In the genomic region with DNA sequence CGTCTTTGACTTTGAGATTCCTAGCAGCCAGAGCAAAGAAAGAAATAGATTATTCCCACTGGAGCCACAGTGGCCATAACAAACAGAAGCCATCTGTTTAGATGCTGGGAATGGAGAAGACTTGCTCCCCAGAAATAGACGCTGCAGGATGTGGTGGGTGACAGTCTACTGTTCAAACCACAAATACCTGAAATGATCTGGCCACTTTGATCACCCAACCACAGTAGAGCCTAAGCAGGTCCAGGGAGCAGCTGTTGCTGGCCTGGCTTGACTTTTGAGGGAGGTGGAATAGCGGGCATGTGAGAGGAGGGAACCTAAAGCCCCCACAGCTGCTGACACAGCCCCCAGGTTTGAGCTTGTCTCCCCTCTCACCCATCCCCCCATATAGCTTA, we compare ENCODE assay signal across 8 cellular contexts. TPM values are rescaled to one million over a fixed set of nuclear protein-coding genes. Genes with fewer than 3 reads are reported as not detected.
DNase-seq lines count a peak whose midpoint lies in the region; ATAC-seq, FAIRE-seq and TF ChIP-seq lines count a peak whose summit lies in the region.

No MANE protein-coding gene starts in this region.

- intact Hi-C loops in CD4-positive, alpha-beta T cell (cut with DNase I, micrococcal nuclease), result no loop called here

- H3K36me3 ChIP-seq in small intestine (ENCODE audit: control insufficient read depth in 2 of 2, insufficient read depth in 2 of 2, low read length in 2 of 2), result peaks cover 4 to 6% of the 10 kb centered on the region in 2 donors

- no peak for FAIRE-seq in small intestine (lab: Jason Lieb, UNC)

- H3K9me3 ChIP-seq in CD4-positive, alpha-beta T cell (ENCODE audit: control insufficient read depth, low read length), result no peaks in the 10 kb centered on the region
- H3K9me3 ChIP-seq in small intestine (ENCODE audit: control insufficient read depth, low read depth), result no peaks in the 10 kb centered on the region

- WGBS in small intestine, 3 donors, result 62 to 88% (median 74%) methylated on average over 3 of the region's 3 CpGs

- H3K27ac Mint-ChIP-seq in CD4-positive, alpha-beta T cell, result peak overlapping the region; percentile 82

- H3K4me3 Mint-ChIP-seq in CD4-positive, alpha-beta T cell, result peak overlapping the region; percentile 16

- no peaks in the 10 kb centered on the region for H3K9me3 Mint-ChIP-seq in CD4-positive, alpha-beta T cell

- peaks cover 0 to 4% of the 10 kb centered on the region in 2 donors for H3K4me1 ChIP-seq in small intestine (ENCODE audit: control insufficient read depth in 2 of 2, insufficient read depth in 1 of 2, low read depth in 1 of 2, low read length in 1 of 2)

- CTCF ChIA-PET in CD4-positive, alpha-beta T cell (lab: Charles Lee), result interaction anchor here (1.0 to 27.4 kb wide), 6 partner anchors 9 to 42 kb away, joined by 3 to 487 read pairs (median 6); partner anchors contain the start of gene SH2B3

- H3K36me3 Mint-ChIP-seq in CD4-positive, alpha-beta T cell (ENCODE audit: low read depth), result peaks cover 57% of the 10 kb centered on the region

- no peaks in the 10 kb centered on the region for H3K27me3 Mint-ChIP-seq in CD4-positive, alpha-beta T cell

- peak overlapping the region; percentile 80 for H3K27ac ChIP-seq in CD4-positive, alpha-beta T cell (ENCODE audit: low read depth, low read length)
- H3K27ac ChIP-seq in caudate nucleus (ENCODE audit: low read depth, low read length) (peak overlapping the region; percentile 33), small intestine (ENCODE audit: low read depth in 1 of 2, low read length in 1 of 2) (peak overlapping the region; percentile 53 to 75)

- no peak for TF ChIP-seq CTCF in CD4-positive, alpha-beta T cell (IDR thresholded peaks at IDR 0.05)

- H3K27me3 ChIP-seq in CD4-positive, alpha-beta T cell (ENCODE audit: control insufficient read depth, insufficient read depth, low read length), result no peaks in the 10 kb centered on the region
- no peaks in the 10 kb centered on the region for H3K27me3 ChIP-seq in small intestine (ENCODE audit: control insufficient read depth in 2 of 2, insufficient read depth in 2 of 2, low read length in 2 of 2)

- ATAC-seq in CD4-positive, alpha-beta T cell (ENCODE audit: poor library complexity), result no peak
- peak; percentile 31 for ATAC-seq in GM19463 (IDR thresholded peaks at IDR 0.05; ENCODE audit: unreplicated experiment)
- ATAC-seq in HG03520 (IDR thresholded peaks at IDR 0.05; ENCODE audit: unreplicated experiment), result peak; percentile 31

- H3K4me1 Mint-ChIP-seq in CD4-positive, alpha-beta T cell (ENCODE audit: low read depth), result peaks cover 69% of the 10 kb centered on the region

- POLR2A ChIA-PET in CD4-positive, alpha-beta T cell (lab: Charles Lee), result interaction anchor here (0.9 to 5.1 kb wide), 12 partner anchors 10 to 242 kb away, joined by 3 to 87 read pairs (median 6); partner anchors contain the start of genes ACAD10, BRAP and SH2B3

- DNase-seq in CD4-positive, alpha-beta T cell, result no peak
- DNase-seq in caudate nucleus (lab: John Stamatoyannopoulos, UW), result no peak
- DNase-seq in small intestine, result no peak
- no peak for DNase-seq in middle frontal gyrus (ENCODE audit: extremely low spot score, low spot score)
- DNase-seq in DMS153 treated with DMSO at 0.1 percent for 48 hours (lab: John Stamatoyannopoulos, UW; ENCODE audit: unreplicated experiment), result no peak
- DNase-seq in NCI-H345 (lab: John Stamatoyannopoulos, UW), result no peak

- H3K4me3 ChIP-seq in small intestine (ENCODE audit: low read depth in 1 of 2, low read length in 2 of 2), result no peak overlapping the region

RNA-seq across cellular contexts. Expression of gene SH2B3, which starts 38.6 kb away (rescaled TPM):
- 10 to 100 TPM; 42.3 to 46.4 TPM for total RNA-seq in CD4-positive, alpha-beta T cell
- 10 to 100 TPM in 1 of 3 donors, 1 to 10 TPM in 1, under 1 TPM in 1; 0.67 to 14.9 (median 4.6) TPM for polyA plus RNA-seq in small intestine
